In genomic region chr4:75513529-75514130, GRCh38 we compare ENCODE assay signal across 1 cellular context.
A peak's percentile ranks its signal among the peaks of the same experiment; 100 is the strongest.
TF ChIP-seq lines count a peak whose summit lies in the region.

No MANE protein-coding gene starts in this region.

TF ChIP-seq in K562, 482 proteins besides CTCF, POLR2A, EP300 and RAD21 (continued from another document):
- TF ChIP-seq ZNF395 (CRISPR knock-in tag; IDR thresholded peaks at IDR 0.05) = 0 out of 2 replicates have a peak, but pooled peaks have one; percentile 21
- no peak for TF ChIP-seq ZNF695 (CRISPR knock-in tag; IDR thresholded peaks at IDR 0.05)
- TF ChIP-seq SMARCA5 (IDR thresholded peaks at IDR 0.05) = no peak
- no peak for TF ChIP-seq ZNF140 (CRISPR knock-in tag; IDR thresholded peaks at IDR 0.05)
- no peak for TF ChIP-seq PURB (CRISPR knock-in tag; IDR thresholded peaks at IDR 0.05; ENCODE audit: low read depth)
- no peak for TF ChIP-seq STAT5B (CRISPR knock-in tag; IDR thresholded peaks at IDR 0.05)
- TF ChIP-seq MAFG (tag; conservative IDR thresholded peaks at IDR 0.05) = 0 out of 2 replicates have a peak, but pooled peaks have one; percentile 23
- TF ChIP-seq ZNF830 (CRISPR knock-in tag; IDR thresholded peaks at IDR 0.05) = 0 out of 2 replicates have a peak, but pooled peaks have one; percentile 29
- 0 out of 2 replicates have a peak, but pooled peaks have one; percentile 30 for TF ChIP-seq ZBTB1 (CRISPR knock-in tag; IDR thresholded peaks at IDR 0.05; ENCODE audit: borderline replicate concordance, low read depth)
- TF ChIP-seq ATF7 (IDR thresholded peaks at IDR 0.05) = no peak
- TF ChIP-seq RHOXF2B (CRISPR knock-in tag; conservative IDR thresholded peaks at IDR 0.05) = no peak
- TF ChIP-seq HMBOX1 (IDR thresholded peaks at IDR 0.05) = no peak
- no peak for TF ChIP-seq ZNF778 (CRISPR knock-in tag; IDR thresholded peaks at IDR 0.05)
- TF ChIP-seq FOXA1 (IDR thresholded peaks at IDR 0.05; ENCODE audit: borderline replicate concordance) = no peak
- TF ChIP-seq ADNP (tag; IDR thresholded peaks at IDR 0.05) = 0 out of 2 replicates have a peak, but pooled peaks have one; percentile 15
- no peak for TF ChIP-seq ZFX (CRISPR knock-in tag; IDR thresholded peaks at IDR 0.05)
- TF ChIP-seq ZNF316 (IDR thresholded peaks at IDR 0.05) = peak; percentile 79
- no peak for TF ChIP-seq CREB3 (tag; conservative IDR thresholded peaks at IDR 0.05; ENCODE audit: low read depth)
